ENCODE assay signal across 10 cellular contexts in genomic region chr9:7094052-7094451, GRCh38.
A peak's percentile ranks its signal among the peaks of the same experiment; 100 is the strongest.
DNase-seq lines count a peak whose midpoint lies in the region; ATAC-seq, FAIRE-seq and TF ChIP-seq lines count a peak whose summit lies in the region.
"Had no signal": no experiment of that assay in that cellular context is flagged by ENCODE, and none has a peak within 500 bp of the region (broad histone marks: within the 10 kb centered on the region; RNA-seq: fewer than 3 reads in every experiment).

No MANE protein-coding gene starts in this region.

- H3K27ac Mint-ChIP-seq in natural killer cell treated with Interleukin-12 subunit alpha and Interleukin-12 subunit beta and Interleukin-15 and Interleukin-18, amount 100 ng/mL, for 72 hours = no peak overlapping the region

- H3K4me3 Mint-ChIP-seq in natural killer cell treated with Interleukin-12 subunit alpha and Interleukin-12 subunit beta and Interleukin-15 and Interleukin-18, amount 100 ng/mL, for 72 hours = no peak overlapping the region
- H3K4me3 Mint-ChIP-seq: central memory CD8-positive, alpha-beta T cell; memory B cell had no signal

- no peak for TF ChIP-seq POLR2A in H54 (IDR thresholded peaks at IDR 0.05; ENCODE audit: low read depth, low read length)

- H3K9me3 Mint-ChIP-seq in natural killer cell treated with Interleukin-12 subunit alpha and Interleukin-12 subunit beta and Interleukin-15 and Interleukin-18, amount 100 ng/mL, for 72 hours = no peaks in the 10 kb centered on the region
- H3K9me3 Mint-ChIP-seq: central memory CD8-positive, alpha-beta T cell had no signal

- H3K4me1 Mint-ChIP-seq in natural killer cell treated with Interleukin-12 subunit alpha and Interleukin-12 subunit beta and Interleukin-15 and Interleukin-18, amount 100 ng/mL, for 72 hours (ENCODE audit: low read depth in 2 of 2) = no peaks in the 10 kb centered on the region

- DNase-seq in ACHN (peak; percentile 37), H54 (ENCODE audit: insufficient read length, low spot score) (no peak), amniotic epithelial cell (ENCODE audit: low read depth) (peak; percentile 12), kidney (no peak), activated gamma-delta T cell treated with Interleukin-2 at 50 U/mL for 16 hours (no peak), NCI-H524 treated with DMSO at 0.1 percent for 48 hours (lab: John Stamatoyannopoulos, UW) (no peak)
- no peak for DNase-seq in natural killer cell treated with Interleukin-12 subunit alpha and Interleukin-12 subunit beta and Interleukin-15 and Interleukin-18, amount 100 ng/mL, for 72 hours (ENCODE audit: low spot score)
- no peak for DNase-seq in activated CD4-positive, alpha-beta T cell treated with anti-CD3 and anti-CD28 coated beads for 48 hours

- in situ Hi-C loops in ACHN (cut with HindIII; ENCODE audit: low pct_ligation_motif_present, low pct_unique_long_range_greater_than_20kb, low sequenced_read_pairs) = no loop called here

- H3K4me1 ChIP-seq in kidney (ENCODE audit: control insufficient read depth in 1 of 2, insufficient read depth in 1 of 2, low read depth in 1 of 2, low read length in 2 of 2) = peaks cover 3 to 8% of the 10 kb centered on the region in 2 donors

- no peak overlapping the region for H3K4me3 ChIP-seq in kidney (ENCODE audit: low read length in 2 of 2)

- H3K27me3 Mint-ChIP-seq in natural killer cell treated with Interleukin-12 subunit alpha and Interleukin-12 subunit beta and Interleukin-15 and Interleukin-18, amount 100 ng/mL, for 72 hours = no peaks in the 10 kb centered on the region
- H3K27me3 Mint-ChIP-seq: central memory CD8-positive, alpha-beta T cell; memory B cell had no signal

- no peak for ATAC-seq in natural killer cell treated with Interleukin-12 subunit alpha and Interleukin-12 subunit beta and Interleukin-15 and Interleukin-18, amount 100 ng/mL, for 72 hours

- intact Hi-C loops in kidney (cut with DNase I) = no loop called here

- no peaks in the 10 kb centered on the region for H3K36me3 ChIP-seq in kidney (ENCODE audit: control insufficient read depth in 1 of 2, insufficient read depth in 2 of 2, low read length in 2 of 2)

- H3K9ac ChIP-seq in kidney (ENCODE audit: low read length in 2 of 2) = no peak overlapping the region

- peak; percentile 17 for TF ChIP-seq CTCF in kidney (IDR thresholded peaks at IDR 0.05; ENCODE audit: borderline replicate concordance, extremely low read depth, insufficient read depth)

- peaks cover 5% of the 10 kb centered on the region for H3K36me3 Mint-ChIP-seq in natural killer cell treated with Interleukin-12 subunit alpha and Interleukin-12 subunit beta and Interleukin-15 and Interleukin-18, amount 100 ng/mL, for 72 hours

- H3K27ac ChIP-seq in kidney (ENCODE audit: low read depth in 2 of 2, low read length in 2 of 2) = no peak overlapping the region

- FAIRE-seq in H54 (lab: Jason Lieb, UNC) (peak; percentile 53), kidney (lab: Jason Lieb, UNC) (no peak)

- H3K9me3 ChIP-seq in kidney (ENCODE audit: control insufficient read depth in 1 of 2, low read length in 2 of 2) = no peaks in the 10 kb centered on the region

Comparison
In these comparisons a context has a peak if more than half of its experiments do, and no peak if none do; other contexts are left out.
1. DNase-seq: peak in ACHN (single experiment) and amniotic epithelial cell (single experiment); none in H54 (single experiment), kidney (single experiment), natural killer cell treated with Interleukin-12 subunit alpha and Interleukin-12 subunit beta and Interleukin-15 and Interleukin-18, amount 100 ng/mL, for 72 hours (single experiment), activated gamma-delta T cell treated with Interleukin-2 at 50 U/mL for 16 hours (single experiment), NCI-H524 treated with DMSO at 0.1 percent for 48 hours (single experiment) and activated CD4-positive, alpha-beta T cell treated with anti-CD3 and anti-CD28 coated beads for 48 hours (single experiment).